In genomic region chr9:114007991-114008666, GRCh38 we compare ENCODE assay signal across 20 cellular contexts.
DNase-seq lines count a peak whose midpoint lies in the region; ATAC-seq and TF ChIP-seq lines count a peak whose summit lies in the region.
"Had no signal": no experiment of that assay in that cellular context is flagged by ENCODE, and none has a peak within 500 bp of the region (broad histone marks: within the 10 kb centered on the region; RNA-seq: fewer than 3 reads in every experiment).

No MANE protein-coding gene starts in this region.

- peak; percentile 37 for DNase-seq in activated CD8-positive, alpha-beta memory T cell treated with anti-CD3 and anti-CD28 coated beads for 24 hours
- no peak for DNase-seq in activated CD8-positive, alpha-beta memory T cell treated with anti-CD3 and anti-CD28 coated beads, Interleukin-2, amount 50 U/mL, for 4 hours
- peak; percentile 18 for DNase-seq in activated CD8-positive, alpha-beta memory T cell treated with anti-CD3 and anti-CD28 coated beads, Interleukin-2, amount 10 ng/mL, durations not matched to agents 7 days and 5 days
- DNase-seq in mucosa of gallbladder (ENCODE audit: low spot score), result peak; percentile 6
- peak; percentile 54 to 70 for DNase-seq in suprapubic skin (ENCODE audit: low spot score in 2 of 2)
- no peak for DNase-seq in SK-N-SH
- DNase-seq in central memory CD4-positive, alpha-beta T cell, result no peak
- DNase-seq: activated CD4-positive, alpha-beta T cell treated with anti-CD3 and anti-CD28 coated beads for 48 hours; activated T-cell treated with anti-CD3 and anti-CD28 coated beads, Interleukin-2, amount 50 U/mL, for 1 hour; dermis blood vessel endothelial cell; GOT3; KG1; NCI-H2081; stimulated activated naive CD4-positive, alpha-beta T cell had no signal

- peaks cover 21% of the 10 kb centered on the region for H3K36me3 ChIP-seq in suprapubic skin
- peaks cover 42 to 58% of the 10 kb centered on the region in 2 experiments for H3K36me3 ChIP-seq in SK-N-SH (replicated peaks in 1 of 2; ENCODE audit: control insufficient read depth in 1 of 2, insufficient read depth in 2 of 2, low read length in 1 of 2)

- H3K27ac Mint-ChIP-seq in activated CD8-positive, alpha-beta memory T cell treated with anti-CD3 and anti-CD28 coated beads, Interleukin-2, amount 10 ng/mL, durations not matched to agents 7 days and 5 days, result no peak overlapping the region
- H3K27ac Mint-ChIP-seq: B cell, neural progenitor cell had no signal

- ATAC-seq in activated CD8-positive, alpha-beta memory T cell treated with anti-CD3 and anti-CD28 coated beads, Interleukin-2, amount 10 ng/mL, durations not matched to agents 7 days and 5 days, result no peak
- ATAC-seq in GM19395 (IDR thresholded peaks at IDR 0.05; ENCODE audit: unreplicated experiment), result no peak
- ATAC-seq: activated naive CD4-positive, alpha-beta T cell treated with anti-CD3 and anti-CD28 coated beads, Interleukin-2, amount 50 U/mL, for 72 hours; esophagus mucosa had no signal

- H3K79me2 ChIP-seq in SK-N-SH (ENCODE audit: insufficient read depth), result no peaks in the 10 kb centered on the region

- TF ChIP-seq CTCF in suprapubic skin (IDR thresholded peaks at IDR 0.05) (no peak), SK-N-SH (IDR thresholded peaks at IDR 0.05) (no peak)

- TF ChIP-seq EP300 in suprapubic skin (IDR thresholded peaks at IDR 0.05) (no peak), SK-N-SH (IDR thresholded peaks at IDR 0.05; ENCODE audit: borderline replicate concordance in 1 of 2, low read depth in 1 of 2, low read length in 1 of 2) (no peak)

- no peak overlapping the region for H3K4me2 ChIP-seq in SK-N-SH
- H3K4me2 ChIP-seq: neural progenitor cell had no signal

- no peak for TF ChIP-seq POLR2A in suprapubic skin (IDR thresholded peaks at IDR 0.05)

- H3K9me3 Mint-ChIP-seq in activated CD8-positive, alpha-beta memory T cell treated with anti-CD3 and anti-CD28 coated beads, Interleukin-2, amount 10 ng/mL, durations not matched to agents 7 days and 5 days (ENCODE audit: low read depth), result no peaks in the 10 kb centered on the region

- H3K9me2 ChIP-seq in SK-N-SH, result no peaks in the 10 kb centered on the region

- TF ChIP-seq RAD21 in SK-N-SH (IDR thresholded peaks at IDR 0.05; ENCODE audit: low read length), result no peak

- H3K9ac ChIP-seq in SK-N-SH, result no peak overlapping the region
- H3K9ac ChIP-seq: neural progenitor cell had no signal

- no peaks in the 10 kb centered on the region for H3K36me3 Mint-ChIP-seq in activated CD8-positive, alpha-beta memory T cell treated with anti-CD3 and anti-CD28 coated beads, Interleukin-2, amount 10 ng/mL, durations not matched to agents 7 days and 5 days
- H3K36me3 Mint-ChIP-seq: activated naive CD4-positive, alpha-beta T cell treated with anti-CD3 and anti-CD28 coated beads, Interleukin-2, amount 50 U/mL, for 72 hours had no signal

- CTCF ChIA-PET in activated CD8-positive, alpha-beta memory T cell treated with anti-CD3 and anti-CD28 coated beads, Interleukin-2, amount 10 ng/mL, durations not matched to agents 7 days and 5 days (lab: Charles Lee), result no interaction called here
- CTCF ChIA-PET in SK-N-SH (lab: Yijun Ruan, JAX), result interaction anchor here (0.5 to 2.1 kb wide), 4 partner anchors 75 to 326 kb away, joined by 3 to 4 read pairs (median 4); no protein-coding TSS in a partner anchor

- no peaks in the 10 kb centered on the region for H3K27me3 ChIP-seq in suprapubic skin
- H3K27me3 ChIP-seq in SK-N-SH (ENCODE audit: insufficient read depth), result no peaks in the 10 kb centered on the region
- H3K27me3 ChIP-seq: neural progenitor cell had no signal

- no peaks in the 10 kb centered on the region for H3K9me3 ChIP-seq in suprapubic skin
- H3K9me3 ChIP-seq in SK-N-SH, result no peaks in the 10 kb centered on the region

- POLR2A ChIA-PET in SK-N-SH (lab: Yijun Ruan, JAX), result no interaction called here

- no peak overlapping the region for H3K4me3 Mint-ChIP-seq in activated CD8-positive, alpha-beta memory T cell treated with anti-CD3 and anti-CD28 coated beads, Interleukin-2, amount 10 ng/mL, durations not matched to agents 7 days and 5 days
- H3K4me3 Mint-ChIP-seq: B cell, brain, neural progenitor cell had no signal

- H3K4me3 ChIP-seq in suprapubic skin (no peak overlapping the region), SK-N-SH (ENCODE audit: low read depth in 2 of 2, low read length in 1 of 2) (no peak overlapping the region)
- H3K4me3 ChIP-seq: neural progenitor cell had no signal

- H3K4me1 Mint-ChIP-seq in activated CD8-positive, alpha-beta memory T cell treated with anti-CD3 and anti-CD28 coated beads, Interleukin-2, amount 10 ng/mL, durations not matched to agents 7 days and 5 days, result no peaks in the 10 kb centered on the region
- H3K4me1 Mint-ChIP-seq: B cell, neural progenitor cell had no signal

- H3K4me1 ChIP-seq in suprapubic skin, result no peaks in the 10 kb centered on the region
- peaks cover 0 to 33% of the 10 kb centered on the region in 2 experiments; a peak in 2 of 4 replicates for H3K4me1 ChIP-seq in SK-N-SH (ENCODE audit: control insufficient read depth in 1 of 2, insufficient read depth in 2 of 2, low read depth in 1 of 2, low read length in 1 of 2)
- H3K4me1 ChIP-seq: neural progenitor cell had no signal

- H3F3A ChIP-seq in SK-N-SH (replicated peaks; ENCODE audit: insufficient read depth), result no peaks in the 10 kb centered on the region

- no peaks in the 10 kb centered on the region for H3K27me3 Mint-ChIP-seq in activated CD8-positive, alpha-beta memory T cell treated with anti-CD3 and anti-CD28 coated beads, Interleukin-2, amount 10 ng/mL, durations not matched to agents 7 days and 5 days
- H3K27me3 Mint-ChIP-seq: brain had no signal

- no peak overlapping the region for H2AFZ ChIP-seq in SK-N-SH (ENCODE audit: low read depth)
- H2AFZ ChIP-seq: neural progenitor cell had no signal

- WGBS in suprapubic skin, result 88% methylated on average over 16 of the region's 18 CpGs
- 89% methylated on average over 8 of the region's 18 CpGs for WGBS in SK-N-SH (ENCODE audit: low lambda C conversion rate)

- H3K27ac ChIP-seq in suprapubic skin (no peak overlapping the region), SK-N-SH (ENCODE audit: low read depth in 2 of 2, low read length in 1 of 2) (no peak overlapping the region; a peak in 1 of 4 replicates)
- H3K27ac ChIP-seq: neural progenitor cell had no signal

- no peaks in the 10 kb centered on the region for H4K20me1 ChIP-seq in SK-N-SH (ENCODE audit: insufficient read depth)

TF ChIP-seq in SK-N-SH, 30 proteins besides CTCF, POLR2A, EP300 and RAD21:
- TF ChIP-seq RCOR1 (IDR thresholded peaks at IDR 0.05; ENCODE audit: low read length), result no peak

Comparison
In these comparisons a context has a peak if more than half of its experiments do, and no peak if none do; other contexts are left out.
1. DNase-seq: peak in activated CD8-positive, alpha-beta memory T cell treated with anti-CD3 and anti-CD28 coated beads for 24 hours (single experiment), activated CD8-positive, alpha-beta memory T cell treated with anti-CD3 and anti-CD28 coated beads, Interleukin-2, amount 10 ng/mL, durations not matched to agents 7 days and 5 days (single experiment), mucosa of gallbladder (single experiment) and suprapubic skin (2 of 2); none in activated CD8-positive, alpha-beta memory T cell treated with anti-CD3 and anti-CD28 coated beads, Interleukin-2, amount 50 U/mL, for 4 hours (single experiment), SK-N-SH (single experiment) and central memory CD4-positive, alpha-beta T cell (single experiment).